Comparison of ENCODE assay signal across 1 cellular context in the genomic region with DNA sequence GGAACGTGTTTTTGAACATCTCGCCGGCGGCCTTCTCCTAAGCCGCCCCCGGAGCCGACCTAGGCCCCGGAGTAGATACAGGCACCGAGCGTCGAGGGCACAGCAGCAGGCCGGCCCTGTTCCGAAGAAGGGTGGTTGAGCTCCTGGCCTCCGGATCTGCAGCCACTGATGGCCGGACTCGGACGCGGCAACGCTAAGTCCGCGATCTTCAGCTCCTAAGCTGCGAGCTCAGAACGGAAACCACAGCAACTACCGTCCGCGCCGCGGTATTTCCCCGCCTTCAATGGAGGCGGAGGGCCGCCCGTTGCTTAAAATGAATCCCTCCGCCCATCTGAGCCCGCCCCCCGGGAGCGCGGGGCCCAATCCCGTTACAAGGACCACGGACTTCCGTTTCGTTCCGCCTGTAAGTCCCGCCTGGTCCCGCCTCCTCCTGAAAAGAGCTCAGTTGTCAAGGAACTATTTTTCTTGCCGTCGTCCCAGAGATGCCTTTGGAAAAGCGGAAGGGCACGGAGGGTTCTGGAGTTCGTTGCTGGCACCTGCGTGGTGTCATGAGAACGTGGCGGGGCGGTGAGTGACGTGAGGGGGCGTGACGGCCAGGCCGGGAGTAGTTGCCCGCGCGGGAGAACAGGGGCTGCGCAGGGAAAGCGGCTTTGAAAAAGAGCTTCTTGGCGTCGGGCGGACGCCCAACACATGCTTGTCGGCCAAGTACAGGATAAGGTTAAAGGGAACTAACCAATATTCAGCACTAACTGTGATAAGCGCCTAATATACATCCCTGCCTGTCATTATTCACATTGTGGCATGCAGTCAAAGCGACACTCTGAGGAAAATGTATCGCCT.
TF ChIP-seq lines count a peak whose summit lies in the region.

A gene (minus strand): TSS at position 285 of the 840 bp plus-strand sequence. CDS start 266 bp downstream, at position 19.

TF ChIP-seq in WTC11, 78 proteins besides CTCF, POLR2A, EP300 and RAD21 (continued from another document and continues in another):
- TF ChIP-seq, protein P1, sequence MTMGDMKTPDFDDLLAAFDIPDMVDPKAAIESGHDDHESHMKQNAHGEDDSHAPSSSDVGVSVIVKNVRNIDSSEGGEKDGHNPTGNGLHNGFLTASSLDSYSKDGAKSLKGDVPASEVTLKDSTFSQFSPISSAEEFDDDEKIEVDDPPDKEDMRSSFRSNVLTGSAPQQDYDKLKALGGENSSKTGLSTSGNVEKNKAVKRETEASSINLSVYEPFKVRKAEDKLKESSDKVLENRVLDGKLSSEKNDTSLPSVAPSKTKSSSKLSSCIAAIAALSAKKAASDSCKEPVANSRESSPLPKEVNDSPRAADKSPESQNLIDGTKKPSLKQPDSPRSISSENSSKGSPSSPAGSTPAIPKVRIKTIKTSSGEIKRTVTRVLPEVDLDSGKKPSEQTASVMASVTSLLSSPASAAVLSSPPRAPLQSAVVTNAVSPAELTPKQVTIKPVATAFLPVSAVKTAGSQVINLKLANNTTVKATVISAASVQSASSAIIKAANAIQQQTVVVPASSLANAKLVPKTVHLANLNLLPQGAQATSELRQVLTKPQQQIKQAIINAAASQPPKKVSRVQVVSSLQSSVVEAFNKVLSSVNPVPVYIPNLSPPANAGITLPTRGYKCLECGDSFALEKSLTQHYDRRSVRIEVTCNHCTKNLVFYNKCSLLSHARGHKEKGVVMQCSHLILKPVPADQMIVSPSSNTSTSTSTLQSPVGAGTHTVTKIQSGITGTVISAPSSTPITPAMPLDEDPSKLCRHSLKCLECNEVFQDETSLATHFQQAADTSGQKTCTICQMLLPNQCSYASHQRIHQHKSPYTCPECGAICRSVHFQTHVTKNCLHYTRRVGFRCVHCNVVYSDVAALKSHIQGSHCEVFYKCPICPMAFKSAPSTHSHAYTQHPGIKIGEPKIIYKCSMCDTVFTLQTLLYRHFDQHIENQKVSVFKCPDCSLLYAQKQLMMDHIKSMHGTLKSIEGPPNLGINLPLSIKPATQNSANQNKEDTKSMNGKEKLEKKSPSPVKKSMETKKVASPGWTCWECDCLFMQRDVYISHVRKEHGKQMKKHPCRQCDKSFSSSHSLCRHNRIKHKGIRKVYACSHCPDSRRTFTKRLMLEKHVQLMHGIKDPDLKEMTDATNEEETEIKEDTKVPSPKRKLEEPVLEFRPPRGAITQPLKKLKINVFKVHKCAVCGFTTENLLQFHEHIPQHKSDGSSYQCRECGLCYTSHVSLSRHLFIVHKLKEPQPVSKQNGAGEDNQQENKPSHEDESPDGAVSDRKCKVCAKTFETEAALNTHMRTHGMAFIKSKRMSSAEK (CRISPR knock-in tag; IDR thresholded peaks at IDR 0.05; ENCODE audit: borderline replicate concordance): no peak
- TF ChIP-seq NFYB (CRISPR knock-in tag; conservative IDR thresholded peaks at IDR 0.05; ENCODE audit: low read depth) (peak; percentile 83), TP53 (CRISPR knock-in tag; IDR thresholded peaks at IDR 0.05) (no peak), FOXK1 (CRISPR knock-in tag; IDR thresholded peaks at IDR 0.05) (peak; percentile 89), ZNF416 (CRISPR knock-in tag; IDR thresholded peaks at IDR 0.05) (no peak), TEAD1 (CRISPR knock-in tag; IDR thresholded peaks at IDR 0.05) (peak; percentile 93), ELF4 (CRISPR knock-in tag; IDR thresholded peaks at IDR 0.05; ENCODE audit: low read depth) (no peak), SP1 (CRISPR knock-in tag; conservative IDR thresholded peaks at IDR 0.05) (peak; percentile 100), TCF7 (CRISPR knock-in tag; IDR thresholded peaks at IDR 0.05; ENCODE audit: low read depth) (no peak), SMAD4 (CRISPR knock-in tag; IDR thresholded peaks at IDR 0.05) (no peak), GABPB1 (CRISPR knock-in tag; IDR thresholded peaks at IDR 0.05) (peak; percentile 81), ZNF396 (CRISPR knock-in tag; IDR thresholded peaks at IDR 0.05; ENCODE audit: borderline replicate concordance) (no peak), CREM (CRISPR knock-in tag; IDR thresholded peaks at IDR 0.05) (peak; percentile 88), RELA (CRISPR knock-in tag; IDR thresholded peaks at IDR 0.05; ENCODE audit: borderline replicate concordance) (peak; percentile 39; the same call in 1 of the 2 replicates), ZNF317 (CRISPR knock-in tag; IDR thresholded peaks at IDR 0.05; ENCODE audit: borderline replicate concordance, low read depth) (no peak), FOXP1 (CRISPR knock-in tag; IDR thresholded peaks at IDR 0.05; ENCODE audit: borderline replicate concordance) (peak; percentile 59; the same call in 1 of the 2 replicates), KAT7 (CRISPR knock-in tag; IDR thresholded peaks at IDR 0.05; ENCODE audit: borderline replicate concordance) (peak; percentile 60; the same call in 1 of the 2 replicates), ETV6 (CRISPR knock-in tag; IDR thresholded peaks at IDR 0.05) (peak; percentile 88), SMAD3 (CRISPR knock-in tag; IDR thresholded peaks at IDR 0.05; ENCODE audit: borderline replicate concordance) (0 out of 2 replicates have a peak, but pooled peaks have one; percentile 18)
- TF ChIP-seq, protein P2, sequence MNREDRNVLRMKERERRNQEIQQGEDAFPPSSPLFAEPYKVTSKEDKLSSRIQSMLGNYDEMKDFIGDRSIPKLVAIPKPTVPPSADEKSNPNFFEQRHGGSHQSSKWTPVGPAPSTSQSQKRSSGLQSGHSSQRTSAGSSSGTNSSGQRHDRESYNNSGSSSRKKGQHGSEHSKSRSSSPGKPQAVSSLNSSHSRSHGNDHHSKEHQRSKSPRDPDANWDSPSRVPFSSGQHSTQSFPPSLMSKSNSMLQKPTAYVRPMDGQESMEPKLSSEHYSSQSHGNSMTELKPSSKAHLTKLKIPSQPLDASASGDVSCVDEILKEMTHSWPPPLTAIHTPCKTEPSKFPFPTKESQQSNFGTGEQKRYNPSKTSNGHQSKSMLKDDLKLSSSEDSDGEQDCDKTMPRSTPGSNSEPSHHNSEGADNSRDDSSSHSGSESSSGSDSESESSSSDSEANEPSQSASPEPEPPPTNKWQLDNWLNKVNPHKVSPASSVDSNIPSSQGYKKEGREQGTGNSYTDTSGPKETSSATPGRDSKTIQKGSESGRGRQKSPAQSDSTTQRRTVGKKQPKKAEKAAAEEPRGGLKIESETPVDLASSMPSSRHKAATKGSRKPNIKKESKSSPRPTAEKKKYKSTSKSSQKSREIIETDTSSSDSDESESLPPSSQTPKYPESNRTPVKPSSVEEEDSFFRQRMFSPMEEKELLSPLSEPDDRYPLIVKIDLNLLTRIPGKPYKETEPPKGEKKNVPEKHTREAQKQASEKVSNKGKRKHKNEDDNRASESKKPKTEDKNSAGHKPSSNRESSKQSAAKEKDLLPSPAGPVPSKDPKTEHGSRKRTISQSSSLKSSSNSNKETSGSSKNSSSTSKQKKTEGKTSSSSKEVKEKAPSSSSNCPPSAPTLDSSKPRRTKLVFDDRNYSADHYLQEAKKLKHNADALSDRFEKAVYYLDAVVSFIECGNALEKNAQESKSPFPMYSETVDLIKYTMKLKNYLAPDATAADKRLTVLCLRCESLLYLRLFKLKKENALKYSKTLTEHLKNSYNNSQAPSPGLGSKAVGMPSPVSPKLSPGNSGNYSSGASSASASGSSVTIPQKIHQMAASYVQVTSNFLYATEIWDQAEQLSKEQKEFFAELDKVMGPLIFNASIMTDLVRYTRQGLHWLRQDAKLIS (CRISPR knock-in tag; IDR thresholded peaks at IDR 0.05; ENCODE audit: borderline replicate concordance): no peak
- TF ChIP-seq, protein P3, sequence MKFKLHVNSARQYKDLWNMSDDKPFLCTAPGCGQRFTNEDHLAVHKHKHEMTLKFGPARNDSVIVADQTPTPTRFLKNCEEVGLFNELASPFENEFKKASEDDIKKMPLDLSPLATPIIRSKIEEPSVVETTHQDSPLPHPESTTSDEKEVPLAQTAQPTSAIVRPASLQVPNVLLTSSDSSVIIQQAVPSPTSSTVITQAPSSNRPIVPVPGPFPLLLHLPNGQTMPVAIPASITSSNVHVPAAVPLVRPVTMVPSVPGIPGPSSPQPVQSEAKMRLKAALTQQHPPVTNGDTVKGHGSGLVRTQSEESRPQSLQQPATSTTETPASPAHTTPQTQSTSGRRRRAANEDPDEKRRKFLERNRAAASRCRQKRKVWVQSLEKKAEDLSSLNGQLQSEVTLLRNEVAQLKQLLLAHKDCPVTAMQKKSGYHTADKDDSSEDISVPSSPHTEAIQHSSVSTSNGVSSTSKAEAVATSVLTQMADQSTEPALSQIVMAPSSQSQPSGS (CRISPR knock-in tag; IDR thresholded peaks at IDR 0.05; ENCODE audit: borderline replicate concordance, low read depth): 0 out of 2 replicates have a peak, but pooled peaks have one; percentile 15
- TF ChIP-seq, protein P4, sequence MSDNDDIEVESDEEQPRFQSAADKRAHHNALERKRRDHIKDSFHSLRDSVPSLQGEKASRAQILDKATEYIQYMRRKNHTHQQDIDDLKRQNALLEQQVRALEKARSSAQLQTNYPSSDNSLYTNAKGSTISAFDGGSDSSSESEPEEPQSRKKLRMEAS (CRISPR knock-in tag; IDR thresholded peaks at IDR 0.05): peak; percentile 92
- TF ChIP-seq, protein P5, sequence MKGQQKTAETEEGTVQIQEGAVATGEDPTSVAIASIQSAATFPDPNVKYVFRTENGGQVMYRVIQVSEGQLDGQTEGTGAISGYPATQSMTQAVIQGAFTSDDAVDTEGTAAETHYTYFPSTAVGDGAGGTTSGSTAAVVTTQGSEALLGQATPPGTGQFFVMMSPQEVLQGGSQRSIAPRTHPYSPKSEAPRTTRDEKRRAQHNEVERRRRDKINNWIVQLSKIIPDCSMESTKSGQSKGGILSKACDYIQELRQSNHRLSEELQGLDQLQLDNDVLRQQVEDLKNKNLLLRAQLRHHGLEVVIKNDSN (CRISPR knock-in tag; IDR thresholded peaks at IDR 0.05): peak; percentile 48; the same call in 1 of the 2 replicates
- TF ChIP-seq, protein P6, sequence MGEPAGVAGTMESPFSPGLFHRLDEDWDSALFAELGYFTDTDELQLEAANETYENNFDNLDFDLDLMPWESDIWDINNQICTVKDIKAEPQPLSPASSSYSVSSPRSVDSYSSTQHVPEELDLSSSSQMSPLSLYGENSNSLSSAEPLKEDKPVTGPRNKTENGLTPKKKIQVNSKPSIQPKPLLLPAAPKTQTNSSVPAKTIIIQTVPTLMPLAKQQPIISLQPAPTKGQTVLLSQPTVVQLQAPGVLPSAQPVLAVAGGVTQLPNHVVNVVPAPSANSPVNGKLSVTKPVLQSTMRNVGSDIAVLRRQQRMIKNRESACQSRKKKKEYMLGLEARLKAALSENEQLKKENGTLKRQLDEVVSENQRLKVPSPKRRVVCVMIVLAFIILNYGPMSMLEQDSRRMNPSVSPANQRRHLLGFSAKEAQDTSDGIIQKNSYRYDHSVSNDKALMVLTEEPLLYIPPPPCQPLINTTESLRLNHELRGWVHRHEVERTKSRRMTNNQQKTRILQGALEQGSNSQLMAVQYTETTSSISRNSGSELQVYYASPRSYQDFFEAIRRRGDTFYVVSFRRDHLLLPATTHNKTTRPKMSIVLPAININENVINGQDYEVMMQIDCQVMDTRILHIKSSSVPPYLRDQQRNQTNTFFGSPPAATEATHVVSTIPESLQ (CRISPR knock-in tag; IDR thresholded peaks at IDR 0.05): no peak
- TF ChIP-seq, protein P7, sequence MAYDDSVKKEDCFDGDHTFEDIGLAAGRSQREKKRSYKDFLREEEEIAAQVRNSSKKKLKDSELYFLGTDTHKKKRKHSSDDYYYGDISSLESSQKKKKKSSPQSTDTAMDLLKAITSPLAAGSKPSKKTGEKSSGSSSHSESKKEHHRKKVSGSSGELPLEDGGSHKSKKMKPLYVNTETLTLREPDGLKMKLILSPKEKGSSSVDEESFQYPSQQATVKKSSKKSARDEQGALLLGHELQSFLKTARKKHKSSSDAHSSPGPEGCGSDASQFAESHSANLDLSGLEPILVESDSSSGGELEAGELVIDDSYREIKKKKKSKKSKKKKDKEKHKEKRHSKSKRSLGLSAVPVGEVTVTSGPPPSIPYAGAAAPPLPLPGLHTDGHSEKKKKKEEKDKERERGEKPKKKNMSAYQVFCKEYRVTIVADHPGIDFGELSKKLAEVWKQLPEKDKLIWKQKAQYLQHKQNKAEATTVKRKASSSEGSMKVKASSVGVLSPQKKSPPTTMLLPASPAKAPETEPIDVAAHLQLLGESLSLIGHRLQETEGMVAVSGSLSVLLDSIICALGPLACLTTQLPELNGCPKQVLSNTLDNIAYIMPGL (CRISPR knock-in tag; IDR thresholded peaks at IDR 0.05): peak; percentile 62; the same call in 1 of the 2 replicates
- TF ChIP-seq, protein P8, sequence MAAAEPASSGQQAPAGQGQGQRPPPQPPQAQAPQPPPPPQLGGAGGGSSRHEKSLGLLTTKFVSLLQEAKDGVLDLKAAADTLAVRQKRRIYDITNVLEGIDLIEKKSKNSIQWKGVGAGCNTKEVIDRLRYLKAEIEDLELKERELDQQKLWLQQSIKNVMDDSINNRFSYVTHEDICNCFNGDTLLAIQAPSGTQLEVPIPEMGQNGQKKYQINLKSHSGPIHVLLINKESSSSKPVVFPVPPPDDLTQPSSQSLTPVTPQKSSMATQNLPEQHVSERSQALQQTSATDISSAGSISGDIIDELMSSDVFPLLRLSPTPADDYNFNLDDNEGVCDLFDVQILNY (CRISPR knock-in tag; IDR thresholded peaks at IDR 0.05): peak; percentile 97
- TF ChIP-seq, protein P9, sequence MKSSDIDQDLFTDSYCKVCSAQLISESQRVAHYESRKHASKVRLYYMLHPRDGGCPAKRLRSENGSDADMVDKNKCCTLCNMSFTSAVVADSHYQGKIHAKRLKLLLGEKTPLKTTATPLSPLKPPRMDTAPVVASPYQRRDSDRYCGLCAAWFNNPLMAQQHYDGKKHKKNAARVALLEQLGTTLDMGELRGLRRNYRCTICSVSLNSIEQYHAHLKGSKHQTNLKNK (CRISPR knock-in tag; IDR thresholded peaks at IDR 0.05): no peak
- TF ChIP-seq, protein P10, sequence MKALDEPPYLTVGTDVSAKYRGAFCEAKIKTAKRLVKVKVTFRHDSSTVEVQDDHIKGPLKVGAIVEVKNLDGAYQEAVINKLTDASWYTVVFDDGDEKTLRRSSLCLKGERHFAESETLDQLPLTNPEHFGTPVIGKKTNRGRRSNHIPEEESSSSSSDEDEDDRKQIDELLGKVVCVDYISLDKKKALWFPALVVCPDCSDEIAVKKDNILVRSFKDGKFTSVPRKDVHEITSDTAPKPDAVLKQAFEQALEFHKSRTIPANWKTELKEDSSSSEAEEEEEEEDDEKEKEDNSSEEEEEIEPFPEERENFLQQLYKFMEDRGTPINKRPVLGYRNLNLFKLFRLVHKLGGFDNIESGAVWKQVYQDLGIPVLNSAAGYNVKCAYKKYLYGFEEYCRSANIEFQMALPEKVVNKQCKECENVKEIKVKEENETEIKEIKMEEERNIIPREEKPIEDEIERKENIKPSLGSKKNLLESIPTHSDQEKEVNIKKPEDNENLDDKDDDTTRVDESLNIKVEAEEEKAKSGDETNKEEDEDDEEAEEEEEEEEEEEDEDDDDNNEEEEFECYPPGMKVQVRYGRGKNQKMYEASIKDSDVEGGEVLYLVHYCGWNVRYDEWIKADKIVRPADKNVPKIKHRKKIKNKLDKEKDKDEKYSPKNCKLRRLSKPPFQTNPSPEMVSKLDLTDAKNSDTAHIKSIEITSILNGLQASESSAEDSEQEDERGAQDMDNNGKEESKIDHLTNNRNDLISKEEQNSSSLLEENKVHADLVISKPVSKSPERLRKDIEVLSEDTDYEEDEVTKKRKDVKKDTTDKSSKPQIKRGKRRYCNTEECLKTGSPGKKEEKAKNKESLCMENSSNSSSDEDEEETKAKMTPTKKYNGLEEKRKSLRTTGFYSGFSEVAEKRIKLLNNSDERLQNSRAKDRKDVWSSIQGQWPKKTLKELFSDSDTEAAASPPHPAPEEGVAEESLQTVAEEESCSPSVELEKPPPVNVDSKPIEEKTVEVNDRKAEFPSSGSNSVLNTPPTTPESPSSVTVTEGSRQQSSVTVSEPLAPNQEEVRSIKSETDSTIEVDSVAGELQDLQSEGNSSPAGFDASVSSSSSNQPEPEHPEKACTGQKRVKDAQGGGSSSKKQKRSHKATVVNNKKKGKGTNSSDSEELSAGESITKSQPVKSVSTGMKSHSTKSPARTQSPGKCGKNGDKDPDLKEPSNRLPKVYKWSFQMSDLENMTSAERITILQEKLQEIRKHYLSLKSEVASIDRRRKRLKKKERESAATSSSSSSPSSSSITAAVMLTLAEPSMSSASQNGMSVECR (CRISPR knock-in tag; IDR thresholded peaks at IDR 0.05; ENCODE audit: borderline replicate concordance): peak; percentile 55; the same call in 1 of the 2 replicates
